Comparison of ENCODE assay signal across 8 cellular contexts in genomic region chrX:72714471-72714916, GRCh38. TPM values are rescaled to one million over a fixed set of nuclear protein-coding genes. Genes with fewer than 3 reads are reported as not detected.
A peak's percentile ranks its signal among the peaks of the same experiment; 100 is the strongest.
DNase-seq lines count a peak whose midpoint lies in the region; ATAC-seq, FAIRE-seq and TF ChIP-seq lines count a peak whose summit lies in the region.

No MANE protein-coding gene starts in this region.

- WGBS in sigmoid colon, 2 donors, result 1 to 4% methylated on average over 13 of the region's 13 CpGs

- ATAC-seq in HG03342 (IDR thresholded peaks at IDR 0.05; ENCODE audit: unreplicated experiment), result peak; percentile 26
- ATAC-seq in Panc1, result peak; percentile 86

- in situ Hi-C loops in Panc1 (cut with HindIII; ENCODE audit: low pct_unique_long_range_greater_than_20kb, low sequenced_read_pairs), result no loop called here

- H3K4me1 ChIP-seq in Panc1 (ENCODE audit: control insufficient read depth, insufficient read depth, low read length), result peaks cover 4% of the 10 kb centered on the region; the same call in 1 of the 2 replicates
- H3K4me1 ChIP-seq in sigmoid colon, result no peaks in the 10 kb centered on the region

- TF ChIP-seq EP300 in sigmoid colon (IDR thresholded peaks at IDR 0.05), result peak in 2 of 4 donors; percentile 37 to 43

- no TSS peak for BruUV-seq in Panc1 (replicated peaks; lab: Mats Ljungman, UMichigan)

- CTCF ChIA-PET in Panc1 (lab: Charles Lee), result no interaction called here

- FAIRE-seq in D721Med (lab: Jason Lieb, UNC), result no peak

- no peaks in the 10 kb centered on the region for H3K36me3 ChIP-seq in Panc1 (ENCODE audit: control insufficient read depth, insufficient read depth, low read length)
- H3K36me3 ChIP-seq in sigmoid colon, result no peaks in the 10 kb centered on the region

- TF ChIP-seq CTCF in D721Med (IDR thresholded peaks at IDR 0.05; ENCODE audit: insufficient read depth, missing control alignments) (no peak), Panc1 (IDR thresholded peaks at IDR 0.05) (no peak), sigmoid colon (IDR thresholded peaks at IDR 0.05) (no peak)

- peak in 1 of 2 donors; percentile 37 for TF ChIP-seq POLR2A in sigmoid colon (IDR thresholded peaks at IDR 0.05)

- H3K9me3 ChIP-seq in Panc1 (ENCODE audit: control insufficient read depth, insufficient read depth, low read depth, low read length), result no peaks in the 10 kb centered on the region
- H3K9me3 ChIP-seq in sigmoid colon, result no peaks in the 10 kb centered on the region

- POLR2A ChIA-PET in Panc1 (lab: Charles Lee), result no interaction called here

- DNase-seq in D721Med (ENCODE audit: insufficient read length, low spot score), result peak; percentile 17
- DNase-seq in Panc1 (ENCODE audit: low read depth, low spot score), result no peak
- DNase-seq in caudate nucleus (lab: John Stamatoyannopoulos, UW), result peak in 50 of 61 donors; percentile 0 to 55 (median 6)
- peak; percentile 43 for DNase-seq in iPS-NIHi11 (ENCODE audit: low spot score)
- DNase-seq in sigmoid colon, result peak; percentile 89
- no peak for DNase-seq in germinal center (ENCODE audit: low spot score)
- DNase-seq in activated effector memory CD4-positive, alpha-beta T cell treated with Interleukin-2 at 50 U/mL for 16 hours, result no peak

- H3K4me3 ChIP-seq in Panc1 (ENCODE audit: low read depth in 2 of 2, low read length in 2 of 2), result peak overlapping the region; percentile 61 to 79
- peak overlapping the region; percentile 25 to 52 (median 49) for H3K4me3 ChIP-seq in sigmoid colon

- intact Hi-C loops in Panc1 (cut with micrococcal nuclease; ENCODE audit: unreplicated experiment), result no loop called here
- intact Hi-C loops in sigmoid colon (cut with DNase I), result no loop called here

- H3K27ac ChIP-seq in Panc1 (ENCODE audit: low read length) (peak overlapping the region; percentile 86), caudate nucleus (ENCODE audit: low read depth, low read length) (peak overlapping the region; percentile 1), sigmoid colon (peak overlapping the region; percentile 77 to 81 (median 79))

- H3K27me3 ChIP-seq in Panc1 (ENCODE audit: control insufficient read depth, insufficient read depth, low read length) (no peaks in the 10 kb centered on the region), sigmoid colon (no peaks in the 10 kb centered on the region)

RNA-seq across cellular contexts. Expression of gene PHKA1, which starts 0.4 kb away (rescaled TPM):
- total RNA-seq in Panc1 (2021; ENCODE audit: unreplicated experiment) (28.6 TPM), sigmoid colon (1 to 10 TPM; 4.6 to 9.7 (median 7.0) TPM)
- 19.4 TPM for polyA plus RNA-seq in Panc1 (2012; ENCODE audit: insufficient read length)
- polyA plus RNA-seq in sigmoid colon, result 1 to 10 TPM in 2 of 3 donors, under 1 TPM in 1; 0.92 to 2.0 (median 1.2) TPM

Comparison
In these comparisons a context has a peak if more than half of its experiments do, and no peak if none do; other contexts are left out.
1. DNase-seq: peak in D721Med (single experiment), caudate nucleus (50 of 61), iPS-NIHi11 (single experiment) and sigmoid colon (single experiment); none in Panc1 (single experiment), germinal center (single experiment) and activated effector memory CD4-positive, alpha-beta T cell treated with Interleukin-2 at 50 U/mL for 16 hours (single experiment).
2. H3K27ac ChIP-seq: peak in every context shown above with its lines; median percentile 86 in Panc1; 79 in sigmoid colon; 1 in caudate nucleus.